8 cellular contexts compared by ENCODE assay signal in the genomic region with DNA sequence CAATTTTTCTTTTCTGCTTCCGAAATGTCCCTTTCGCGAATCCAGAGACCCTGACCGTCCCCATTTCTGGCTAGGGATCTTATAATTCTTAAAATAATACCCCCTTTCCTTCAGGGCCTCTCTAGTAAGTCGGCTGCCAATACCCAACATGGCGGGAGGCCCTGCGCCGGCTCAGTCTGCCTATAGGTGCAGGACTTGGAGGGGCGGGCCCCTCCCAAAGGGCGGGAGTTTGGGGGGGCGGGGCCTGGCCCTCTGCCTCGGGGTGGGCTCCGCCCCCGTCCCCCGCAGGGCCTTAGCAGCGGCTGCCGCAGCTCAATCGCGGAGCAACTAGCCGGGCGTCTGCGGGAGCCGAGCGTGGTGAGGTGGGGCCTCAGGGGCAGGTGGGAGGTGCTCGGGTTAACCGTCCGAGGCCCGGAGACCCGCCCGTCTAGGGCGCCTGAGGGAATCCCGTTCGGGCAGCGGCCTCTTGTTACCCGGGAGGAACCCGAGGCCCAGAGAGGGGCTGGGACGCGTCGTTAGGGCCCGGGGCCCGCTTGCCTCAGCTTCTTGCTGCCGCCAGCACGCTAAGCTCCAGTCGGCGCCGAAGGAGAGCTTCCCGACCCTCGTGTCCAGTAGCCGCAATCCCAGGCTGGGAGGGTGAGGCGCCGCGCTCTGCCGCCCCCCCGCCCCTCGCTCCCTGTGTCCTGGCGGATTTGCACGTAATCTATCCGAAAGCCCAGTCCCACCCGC. TPM values are rescaled to one million over a fixed set of nuclear protein-coding genes. Genes with fewer than 3 reads are reported as not detected.
DNase-seq lines count a peak whose midpoint lies in the region; ATAC-seq and TF ChIP-seq lines count a peak whose summit lies in the region.

A gene with protein sequence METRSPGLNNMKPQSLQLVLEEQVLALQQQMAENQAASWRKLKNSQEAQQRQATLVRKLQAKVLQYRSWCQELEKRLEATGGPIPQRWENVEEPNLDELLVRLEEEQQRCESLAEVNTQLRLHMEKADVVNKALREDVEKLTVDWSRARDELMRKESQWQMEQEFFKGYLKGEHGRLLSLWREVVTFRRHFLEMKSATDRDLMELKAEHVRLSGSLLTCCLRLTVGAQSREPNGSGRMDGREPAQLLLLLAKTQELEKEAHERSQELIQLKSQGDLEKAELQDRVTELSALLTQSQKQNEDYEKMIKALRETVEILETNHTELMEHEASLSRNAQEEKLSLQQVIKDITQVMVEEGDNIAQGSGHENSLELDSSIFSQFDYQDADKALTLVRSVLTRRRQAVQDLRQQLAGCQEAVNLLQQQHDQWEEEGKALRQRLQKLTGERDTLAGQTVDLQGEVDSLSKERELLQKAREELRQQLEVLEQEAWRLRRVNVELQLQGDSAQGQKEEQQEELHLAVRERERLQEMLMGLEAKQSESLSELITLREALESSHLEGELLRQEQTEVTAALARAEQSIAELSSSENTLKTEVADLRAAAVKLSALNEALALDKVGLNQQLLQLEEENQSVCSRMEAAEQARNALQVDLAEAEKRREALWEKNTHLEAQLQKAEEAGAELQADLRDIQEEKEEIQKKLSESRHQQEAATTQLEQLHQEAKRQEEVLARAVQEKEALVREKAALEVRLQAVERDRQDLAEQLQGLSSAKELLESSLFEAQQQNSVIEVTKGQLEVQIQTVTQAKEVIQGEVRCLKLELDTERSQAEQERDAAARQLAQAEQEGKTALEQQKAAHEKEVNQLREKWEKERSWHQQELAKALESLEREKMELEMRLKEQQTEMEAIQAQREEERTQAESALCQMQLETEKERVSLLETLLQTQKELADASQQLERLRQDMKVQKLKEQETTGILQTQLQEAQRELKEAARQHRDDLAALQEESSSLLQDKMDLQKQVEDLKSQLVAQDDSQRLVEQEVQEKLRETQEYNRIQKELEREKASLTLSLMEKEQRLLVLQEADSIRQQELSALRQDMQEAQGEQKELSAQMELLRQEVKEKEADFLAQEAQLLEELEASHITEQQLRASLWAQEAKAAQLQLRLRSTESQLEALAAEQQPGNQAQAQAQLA (N-terminal part only) (plus strand): TSS at position 718 of the 729 bp plus-strand sequence. CDS start 6,770 bp downstream, outside the sequence.

- peaks cover 24% of the 10 kb centered on the region for H3K4me1 Mint-ChIP-seq in activated naive CD8-positive, alpha-beta T cell treated with anti-CD3 and anti-CD28 coated beads, Interleukin-2, amount 10 ng/mL, durations not matched to agents 7 days and 5 days
- H3K4me1 Mint-ChIP-seq in osteocyte (ENCODE audit: unreplicated experiment): peaks cover 36% of the 10 kb centered on the region

- ATAC-seq in HG02763 (IDR thresholded peaks at IDR 0.05; ENCODE audit: unreplicated experiment): peak; percentile 92
- ATAC-seq in activated naive CD8-positive, alpha-beta T cell treated with anti-CD3 and anti-CD28 coated beads, Interleukin-2, amount 10 ng/mL, durations not matched to agents 7 days and 5 days (ENCODE audit: low read depth): peak; percentile 93
- ATAC-seq in thoracic aorta (ENCODE audit: insufficient number of reproducible peaks, low FRiP score, low read depth): peak; percentile 94

- H3F3A ChIP-seq in SU-DHL-6 (ENCODE audit: insufficient read depth): no peaks in the 10 kb centered on the region

- TF ChIP-seq CTCF in GM12865 (IDR thresholded peaks at IDR 0.05; ENCODE audit: insufficient read depth, low read depth, low read length, missing control alignments) (no peak), SU-DHL-6 (IDR thresholded peaks at IDR 0.05; ENCODE audit: insufficient read depth, low read length, poor library complexity, severe bottlenecking) (no peak), osteocyte (IDR thresholded peaks at IDR 0.05) (no peak), thoracic aorta (IDR thresholded peaks at IDR 0.05) (no peak)

- H3K79me2 ChIP-seq in SU-DHL-6 (ENCODE audit: insufficient read depth, low read length): no peaks in the 10 kb centered on the region

- peaks cover 2% of the 10 kb centered on the region for H3K36me3 Mint-ChIP-seq in activated naive CD8-positive, alpha-beta T cell treated with anti-CD3 and anti-CD28 coated beads, Interleukin-2, amount 10 ng/mL, durations not matched to agents 7 days and 5 days
- H3K36me3 Mint-ChIP-seq in osteocyte (ENCODE audit: unreplicated experiment): peaks cover 1% of the 10 kb centered on the region

- POLR2A ChIA-PET in activated naive CD8-positive, alpha-beta T cell treated with anti-CD3 and anti-CD28 coated beads, Interleukin-2, amount 10 ng/mL, durations not matched to agents 7 days and 5 days (lab: Charles Lee): interaction anchor here (0.5 to 4.3 kb wide), 22 partner anchors 9 to 503 kb away, joined by 3 to 30 read pairs (median 4); partner anchors contain the start of genes CPNE1, EIF6, MMP24OS and NFS1

- H3K4me2 ChIP-seq in SU-DHL-6 (ENCODE audit: low read depth, low read length, poor library complexity, severe bottlenecking): peak within 1 kb of the TSS; percentile 71

- peak within 1 kb of the TSS; percentile 80 for H2AFZ ChIP-seq in SU-DHL-6 (ENCODE audit: low read depth, low read length, severe bottlenecking)

- no peaks in the 10 kb centered on the region for H3K9me3 ChIP-seq in SU-DHL-6 (ENCODE audit: insufficient read depth, low read length)
- no peaks in the 10 kb centered on the region for H3K9me3 ChIP-seq in thoracic aorta

- H3K27ac Mint-ChIP-seq in activated naive CD8-positive, alpha-beta T cell treated with anti-CD3 and anti-CD28 coated beads, Interleukin-2, amount 10 ng/mL, durations not matched to agents 7 days and 5 days: peak within 1 kb of the TSS; percentile 96
- peak within 1 kb of the TSS; percentile 99 for H3K27ac Mint-ChIP-seq in osteocyte (ENCODE audit: unreplicated experiment)

- no peaks in the 10 kb centered on the region for H3K9me2 ChIP-seq in SU-DHL-6 (replicated peaks; ENCODE audit: insufficient read depth, low read length)

- H3K9ac ChIP-seq in SU-DHL-6 (ENCODE audit: low read length): peak within 1 kb of the TSS; percentile 76

- no peaks in the 10 kb centered on the region for H4K20me1 ChIP-seq in SU-DHL-6 (ENCODE audit: low read depth, low read length)

- H3K36me3 ChIP-seq in SU-DHL-6 (ENCODE audit: low read length) (no peaks in the 10 kb centered on the region), thoracic aorta (no peaks in the 10 kb centered on the region)

- intact Hi-C loops in head of caudate nucleus (cut with DNase I): no loop called here

- peak within 1 kb of the TSS; percentile 73 for H3K4me3 ChIP-seq in GM12865 (ENCODE audit: low read depth, low read length)
- peak within 1 kb of the TSS; percentile 76 for H3K4me3 ChIP-seq in SU-DHL-6 (ENCODE audit: insufficient read depth, low read length, poor library complexity, severe bottlenecking)
- H3K4me3 ChIP-seq in thoracic aorta: peak within 1 kb of the TSS; percentile 78

- H3K9me3 Mint-ChIP-seq in activated naive CD8-positive, alpha-beta T cell treated with anti-CD3 and anti-CD28 coated beads, Interleukin-2, amount 10 ng/mL, durations not matched to agents 7 days and 5 days: no peaks in the 10 kb centered on the region
- H3K9me3 Mint-ChIP-seq in osteocyte (ENCODE audit: unreplicated experiment): no peaks in the 10 kb centered on the region

- H3K4me1 ChIP-seq in thoracic aorta (ENCODE audit: control insufficient read depth in 1 of 2, low read depth in 2 of 2): peaks cover 3 to 16% of the 10 kb centered on the region in 2 donors

- H3K27me3 ChIP-seq in SU-DHL-6 (ENCODE audit: low read length): no peaks in the 10 kb centered on the region
- H3K27me3 ChIP-seq in thoracic aorta (replicated peaks; ENCODE audit: insufficient read depth): no peaks in the 10 kb centered on the region

- DNase-seq in GM12865 (ENCODE audit: low read depth): peak; percentile 97
- peak; percentile 97 to 100 (median 99) for DNase-seq in NCI-H1417 (lab: John Stamatoyannopoulos, UW)
- peak; percentile 95 for DNase-seq in activated naive CD8-positive, alpha-beta T cell treated with anti-CD3 and anti-CD28 coated beads, Interleukin-2, amount 10 ng/mL, durations not matched to agents 7 days and 5 days
- peak; percentile 84 to 98 (median 94) for DNase-seq in head of caudate nucleus
- peak; percentile 97 for DNase-seq in osteocyte (ENCODE audit: extremely low spot score, unreplicated experiment)
- DNase-seq in thoracic aorta (ENCODE audit: low spot score): peak; percentile 84

- H3K27ac ChIP-seq in SU-DHL-6 (ENCODE audit: low read depth, low read length) (peak within 1 kb of the TSS; percentile 87), thoracic aorta (peak within 1 kb of the TSS; percentile 83 to 96)

- peak within 1 kb of the TSS; percentile 90 for H3K4me3 Mint-ChIP-seq in activated naive CD8-positive, alpha-beta T cell treated with anti-CD3 and anti-CD28 coated beads, Interleukin-2, amount 10 ng/mL, durations not matched to agents 7 days and 5 days
- H3K4me3 Mint-ChIP-seq in osteocyte (ENCODE audit: unreplicated experiment): peak within 1 kb of the TSS; percentile 91

- no peaks in the 10 kb centered on the region for H3K27me3 Mint-ChIP-seq in activated naive CD8-positive, alpha-beta T cell treated with anti-CD3 and anti-CD28 coated beads, Interleukin-2, amount 10 ng/mL, durations not matched to agents 7 days and 5 days
- no peaks in the 10 kb centered on the region for H3K27me3 Mint-ChIP-seq in osteocyte (ENCODE audit: unreplicated experiment)

RNA-seq across cellular contexts. Expression of the gene that starts here (rescaled TPM):
- 10 to 100 TPM; 82.9 to 84.5 TPM for total RNA-seq in activated naive CD8-positive, alpha-beta T cell treated with anti-CD3 and anti-CD28 coated beads, Interleukin-2, amount 10 ng/mL, durations not matched to agents 7 days and 5 days
- total RNA-seq in osteocyte: 57.1 and 58.5 TPM in 2 replicates
- 10 to 100 TPM; 28.7 to 29.2 TPM for total RNA-seq in thoracic aorta

Comparison
In these comparisons a context has a peak if more than half of its experiments do, and no peak if none do; other contexts are left out.
1. Peak in every context shown above with its lines: DNase-seq, ATAC-seq, H3K4me3 ChIP-seq and H3K27ac ChIP-seq.